In the genomic region with DNA sequence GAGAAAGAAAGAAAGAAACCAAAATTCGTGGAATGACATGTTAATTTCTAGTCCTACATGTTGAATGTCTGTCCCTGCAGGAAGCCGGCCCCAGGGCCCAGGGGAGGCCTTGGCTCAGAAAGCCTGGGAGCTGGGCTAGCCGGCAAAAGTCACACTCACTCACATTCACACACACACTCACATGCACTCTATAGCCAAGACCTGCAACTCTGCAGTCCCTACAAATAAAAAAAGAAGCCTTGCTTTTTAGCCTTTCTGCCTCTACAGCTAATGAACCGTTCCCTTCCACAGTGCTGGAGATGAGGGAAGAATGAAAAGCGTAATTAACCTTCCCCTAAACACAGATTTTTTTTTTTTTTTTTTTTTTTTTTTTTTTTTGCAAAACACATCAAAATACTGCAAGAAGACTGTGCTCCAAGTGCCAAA, we compare ENCODE assay signal across 2 cellular contexts.
TF ChIP-seq lines count a peak whose summit lies in the region.

No MANE protein-coding gene starts in this region.

TF ChIP-seq in SK-N-SH, 30 proteins besides CTCF, POLR2A, EP300 and RAD21 (continued from another document):
- TF ChIP-seq EZH2phosphoT487 (IDR thresholded peaks at IDR 0.05; ENCODE audit: borderline replicate concordance, low read depth) (no peak), MEF2A (IDR thresholded peaks at IDR 0.05; ENCODE audit: borderline replicate concordance, low read depth) (no peak)
- TF ChIP-seq, protein P1, sequence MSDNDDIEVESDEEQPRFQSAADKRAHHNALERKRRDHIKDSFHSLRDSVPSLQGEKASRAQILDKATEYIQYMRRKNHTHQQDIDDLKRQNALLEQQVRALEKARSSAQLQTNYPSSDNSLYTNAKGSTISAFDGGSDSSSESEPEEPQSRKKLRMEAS (IDR thresholded peaks at IDR 0.05; ENCODE audit: low read depth), result no peak

TF ChIP-seq in SK-N-SH treated with all-trans-retinoic acid at 6 μM for 48 hours, 23 proteins besides CTCF, POLR2A, EP300 and RAD21 (continued from another document):
- no peak for TF ChIP-seq BACH2 (CRISPR knock-in tag; IDR thresholded peaks at IDR 0.05; ENCODE audit: borderline replicate concordance)
- TF ChIP-seq, protein P2, sequence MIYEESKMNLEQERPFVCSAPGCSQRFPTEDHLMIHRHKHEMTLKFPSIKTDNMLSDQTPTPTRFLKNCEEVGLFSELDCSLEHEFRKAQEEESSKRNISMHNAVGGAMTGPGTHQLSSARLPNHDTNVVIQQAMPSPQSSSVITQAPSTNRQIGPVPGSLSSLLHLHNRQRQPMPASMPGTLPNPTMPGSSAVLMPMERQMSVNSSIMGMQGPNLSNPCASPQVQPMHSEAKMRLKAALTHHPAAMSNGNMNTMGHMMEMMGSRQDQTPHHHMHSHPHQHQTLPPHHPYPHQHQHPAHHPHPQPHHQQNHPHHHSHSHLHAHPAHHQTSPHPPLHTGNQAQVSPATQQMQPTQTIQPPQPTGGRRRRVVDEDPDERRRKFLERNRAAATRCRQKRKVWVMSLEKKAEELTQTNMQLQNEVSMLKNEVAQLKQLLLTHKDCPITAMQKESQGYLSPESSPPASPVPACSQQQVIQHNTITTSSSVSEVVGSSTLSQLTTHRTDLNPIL (CRISPR knock-in tag; IDR thresholded peaks at IDR 0.05; ENCODE audit: low read depth), result no peak
- no peak for TF ChIP-seq CSDC2 (CRISPR knock-in tag; IDR thresholded peaks at IDR 0.05)
- no peak for TF ChIP-seq SNAI2 (CRISPR knock-in tag; IDR thresholded peaks at IDR 0.05)
- TF ChIP-seq TCF4 (CRISPR knock-in tag; IDR thresholded peaks at IDR 0.05; ENCODE audit: borderline replicate concordance), result no peak
- TF ChIP-seq, protein P3, sequence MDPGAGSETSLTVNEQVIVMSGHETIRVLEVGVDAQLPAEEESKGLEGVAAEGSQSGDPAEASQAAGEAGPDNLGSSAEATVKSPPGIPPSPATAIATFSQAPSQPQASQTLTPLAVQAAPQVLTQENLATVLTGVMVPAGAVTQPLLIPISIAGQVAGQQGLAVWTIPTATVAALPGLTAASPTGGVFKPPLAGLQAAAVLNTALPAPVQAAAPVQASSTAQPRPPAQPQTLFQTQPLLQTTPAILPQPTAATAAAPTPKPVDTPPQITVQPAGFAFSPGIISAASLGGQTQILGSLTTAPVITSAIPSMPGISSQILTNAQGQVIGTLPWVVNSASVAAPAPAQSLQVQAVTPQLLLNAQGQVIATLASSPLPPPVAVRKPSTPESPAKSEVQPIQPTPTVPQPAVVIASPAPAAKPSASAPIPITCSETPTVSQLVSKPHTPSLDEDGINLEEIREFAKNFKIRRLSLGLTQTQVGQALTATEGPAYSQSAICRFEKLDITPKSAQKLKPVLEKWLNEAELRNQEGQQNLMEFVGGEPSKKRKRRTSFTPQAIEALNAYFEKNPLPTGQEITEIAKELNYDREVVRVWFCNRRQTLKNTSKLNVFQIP (CRISPR knock-in tag; IDR thresholded peaks at IDR 0.05; ENCODE audit: borderline replicate concordance, low read depth), result no peak
TF ChIP-seq in SK-N-SH treated with all-trans-retinoic acid at 6 μM for 48 hours: peak in this region for 0.
